In the genomic region with DNA sequence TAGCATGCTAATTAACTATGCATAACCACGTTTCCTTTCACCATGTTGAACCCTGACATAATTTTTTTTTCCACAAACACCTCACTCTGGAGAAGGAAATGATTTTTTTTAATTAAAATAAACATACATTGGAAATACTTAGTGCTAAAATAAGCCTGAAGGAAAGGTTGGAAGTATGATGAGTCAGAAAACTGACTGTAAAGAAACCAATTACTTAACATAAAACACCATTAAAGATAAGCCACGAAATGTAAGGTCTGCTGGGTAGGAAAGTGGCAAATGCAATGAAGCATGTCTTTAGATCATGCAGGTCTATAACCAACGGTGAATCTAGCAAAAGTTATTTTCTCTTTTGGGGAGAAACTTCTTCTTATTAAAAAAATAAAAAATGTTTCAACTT, we compare ENCODE assay signal across 17 cellular contexts. TPM values are rescaled to one million over a fixed set of nuclear protein-coding genes. Genes with fewer than 3 reads are reported as not detected.
DNase-seq lines count a peak whose midpoint lies in the region; TF ChIP-seq lines count a peak whose summit lies in the region.
"Had no signal": no experiment of that assay in that cellular context is flagged by ENCODE, and none has a peak within 500 bp of the region (broad histone marks: within the 10 kb centered on the region; RNA-seq: fewer than 3 reads in every experiment).

No MANE protein-coding gene starts in this region.

- H3K4me1 ChIP-seq in HEK293 (ENCODE audit: control insufficient read depth, insufficient read depth, low read length) (0 out of 2 replicates have a peak, but pooled peaks cover 2% of the 10 kb centered on the region), HAP-1 (no peaks in the 10 kb centered on the region)
- H3K4me1 ChIP-seq: BLaER1 treated with 17β-estradiol and CSF1 and Interleukin-3, amounts not matched to agents 10 nM and 100 nM had no signal

- H3K27ac ChIP-seq in HEK293 (ENCODE audit: extremely low read depth, low read depth, low read length): no peak overlapping the region
- H3K27ac ChIP-seq: BLaER1 treated with 17β-estradiol and CSF1 and Interleukin-3, amounts not matched to agents 10 nM and 100 nM had no signal

- POLR2A ChIA-PET in HEK293 (lab: Yijun Ruan, JAX): no interaction called here

- TF ChIP-seq CTCF in HEK293 (tag by site-specific recombination; IDR thresholded peaks at IDR 0.05): no peak
- TF ChIP-seq CTCF in epithelial cell of esophagus (IDR thresholded peaks at IDR 0.05; ENCODE audit: insufficient read depth, low read depth, low read length, missing control alignments): no peak

- H3K4me3 ChIP-seq in HEK293 (ENCODE audit: low read depth, low read length) (no peak overlapping the region), epithelial cell of esophagus (ENCODE audit: low read length) (no peak overlapping the region), HAP-1 (no peak overlapping the region)
- H3K4me3 ChIP-seq: BLaER1 treated with 17β-estradiol and CSF1 and Interleukin-3, amounts not matched to agents 10 nM and 100 nM had no signal

- H3K27me3 ChIP-seq in HAP-1 (ENCODE audit: low read depth): peaks cover 3% of the 10 kb centered on the region
- H3K27me3 ChIP-seq: BLaER1 treated with 17β-estradiol and CSF1 and Interleukin-3, amounts not matched to agents 10 nM and 100 nM had no signal

- H3K36me3 ChIP-seq in HEK293 (ENCODE audit: control insufficient read depth in 2 of 2, insufficient read depth in 1 of 2, low read length in 2 of 2) (no peaks in the 10 kb centered on the region), HAP-1 (replicated peaks) (no peaks in the 10 kb centered on the region)
- H3K36me3 ChIP-seq: BLaER1 treated with 17β-estradiol and CSF1 and Interleukin-3, amounts not matched to agents 10 nM and 100 nM had no signal

- DNase-seq in Caki2 (ENCODE audit: low read depth) (peak; percentile 50), epithelial cell of esophagus (ENCODE audit: low read depth) (peak; percentile 6), renal cortical epithelial cell (ENCODE audit: low read depth) (peak; percentile 70), posterior vena cava (ENCODE audit: low spot score) (no peak), HAP-1 (ENCODE audit: low spot score in 2 of 2) (no peak), ecto neural progenitor cell (ENCODE audit: low spot score) (no peak)
- DNase-seq: 8988T; CD8-positive, alpha-beta T cell; DMS 273 treated with DMSO at 0.1 percent for 48 hours; DMS53; DND-41 had no signal

- CTCF ChIA-PET in HEK293 (lab: Yijun Ruan, JAX): no interaction called here

- intact Hi-C loops in posterior vena cava (cut with DNase I): no loop called here

- no peaks in the 10 kb centered on the region for H3K9me3 ChIP-seq in HEK293 (ENCODE audit: control insufficient read depth, insufficient read depth, low read depth, low read length)
- H3K9me3 ChIP-seq in HAP-1: no peaks in the 10 kb centered on the region
- H3K9me3 ChIP-seq: BLaER1 treated with 17β-estradiol and CSF1 and Interleukin-3, amounts not matched to agents 10 nM and 100 nM had no signal

- in situ Hi-C loops in Caki2 (cut with HindIII; ENCODE audit: low pct_unique_long_range_greater_than_20kb, low sequenced_read_pairs) (no loop called here), HAP-1 (cut with MboI; ENCODE audit: low sequenced_read_pairs) (no loop called here)

TF ChIP-seq in HEK293, 187 proteins besides CTCF, POLR2A, EP300 and RAD21:
- peak; percentile 51 for TF ChIP-seq PRDM6 (tag by site-specific recombination; IDR thresholded peaks at IDR 0.05)
- no peak for TF ChIP-seq ZNF433 (tag by site-specific recombination; IDR thresholded peaks at IDR 0.05; ENCODE audit: low read depth)

RNA-seq across cellular contexts. Expression of gene OPRM1, which starts 47.5 kb away (rescaled TPM):
- total RNA-seq in Caki2 (2014; rRNA removed; shearing (Covaris generic); ENCODE audit: low replicate concordance): not detected in 2 replicates
- total RNA-seq in renal cortical epithelial cell: not detected in 2 replicates
- not detected for total RNA-seq in posterior vena cava
- total RNA-seq: A673; B cell; CD8-positive, alpha-beta T cell; H1; HT-29 had no signal

Comparison
In these comparisons a context has a peak if more than half of its experiments do, and no peak if none do; other contexts are left out.
1. DNase-seq: peak in Caki2 (single experiment), epithelial cell of esophagus (single experiment) and renal cortical epithelial cell (single experiment); none in posterior vena cava (single experiment), HAP-1 (0 of 2) and ecto neural progenitor cell (single experiment).